Comparison of ENCODE assay signal across 3 cellular contexts in genomic region chr2:46747297-46747818, GRCh38.
TF ChIP-seq lines count a peak whose summit lies in the region.

No MANE protein-coding gene starts in this region.

TF ChIP-seq in IMR-90, 13 proteins besides CTCF, POLR2A, EP300 and RAD21:
- TF ChIP-seq MAFK (IDR thresholded peaks at IDR 0.05; ENCODE audit: low read depth, low read length): no peak

TF ChIP-seq in WTC11, 78 proteins besides CTCF, POLR2A, EP300 and RAD21:
- TF ChIP-seq ZNF671 (CRISPR knock-in tag; IDR thresholded peaks at IDR 0.05) (no peak), GABPB1 (CRISPR knock-in tag; IDR thresholded peaks at IDR 0.05) (peak; percentile 53; the same call in 1 of the 2 replicates), ZNF281 (CRISPR knock-in tag; IDR thresholded peaks at IDR 0.05) (no peak)

TF ChIP-seq in HepG2, 621 proteins besides CTCF, POLR2A, EP300 and RAD21 (continues in another document):
- TF ChIP-seq TGIF2 (CRISPR knock-in tag; IDR thresholded peaks at IDR 0.05) (no peak), ZBTB14 (CRISPR knock-in tag; IDR thresholded peaks at IDR 0.05) (no peak), SCMH1 (CRISPR knock-in tag; IDR thresholded peaks at IDR 0.05; ENCODE audit: borderline replicate concordance) (no peak), DNMT1 (CRISPR knock-in tag; IDR thresholded peaks at IDR 0.05) (no peak), RBM39 (IDR thresholded peaks at IDR 0.05; ENCODE audit: low read depth, low read length, poor library complexity, severe bottlenecking) (no peak), ZNF383 (CRISPR knock-in tag; IDR thresholded peaks at IDR 0.05; ENCODE audit: borderline replicate concordance) (no peak), NFRKB (IDR thresholded peaks at IDR 0.05) (no peak), HDAC6 (IDR thresholded peaks at IDR 0.05; ENCODE audit: low read depth, low read length) (no peak), ZNF292 (CRISPR knock-in tag; IDR thresholded peaks at IDR 0.05; ENCODE audit: borderline replicate concordance, low read depth) (peak; percentile 57; the same call in 1 of the 2 replicates), IRF1 (CRISPR knock-in tag; IDR thresholded peaks at IDR 0.05; ENCODE audit: low read depth) (no peak), PBX3 (CRISPR knock-in tag; IDR thresholded peaks at IDR 0.05; ENCODE audit: borderline replicate concordance) (no peak), NPAS2 (CRISPR knock-in tag; IDR thresholded peaks at IDR 0.05; ENCODE audit: borderline replicate concordance) (0 out of 2 replicates have a peak, but pooled peaks have one; percentile 52), ZNF709 (CRISPR knock-in tag; IDR thresholded peaks at IDR 0.05) (no peak), FOXA3 (CRISPR knock-in tag; IDR thresholded peaks at IDR 0.05) (peak; percentile 87), GMEB1 (CRISPR knock-in tag; IDR thresholded peaks at IDR 0.05; ENCODE audit: borderline replicate concordance) (peak; percentile 26; the same call in 1 of the 2 replicates), SRY (CRISPR knock-in tag; IDR thresholded peaks at IDR 0.05) (no peak), GFI1 (CRISPR knock-in tag; IDR thresholded peaks at IDR 0.05; ENCODE audit: borderline replicate concordance) (peak; percentile 29; the same call in 1 of the 2 replicates), CREM (IDR thresholded peaks at IDR 0.05) (peak; percentile 85), CREM (CRISPR knock-in tag; IDR thresholded peaks at IDR 0.05) (no peak), ZBTB44 (CRISPR knock-in tag; IDR thresholded peaks at IDR 0.05) (no peak), ZNF503 (CRISPR knock-in tag; IDR thresholded peaks at IDR 0.05) (0 out of 2 replicates have a peak, but pooled peaks have one; percentile 9), AGO2 (optimal IDR thresholded peaks at IDR 0.05; ENCODE audit: low read depth, low read length) (no peak), RBM22 (optimal IDR thresholded peaks at IDR 0.05; ENCODE audit: low read length) (no peak), ZHX1 (CRISPR knock-in tag; IDR thresholded peaks at IDR 0.05; ENCODE audit: low read depth) (no peak), U2AF2 (IDR thresholded peaks at IDR 0.05; ENCODE audit: low read depth, low read length) (no peak), ZNF343 (CRISPR knock-in tag; IDR thresholded peaks at IDR 0.05) (no peak), HBP1 (CRISPR knock-in tag; IDR thresholded peaks at IDR 0.05; ENCODE audit: low read depth) (no peak), KAT2B (IDR thresholded peaks at IDR 0.05; ENCODE audit: borderline replicate concordance, low read depth, low read length) (no peak), RBFOX2 (IDR thresholded peaks at IDR 0.05; ENCODE audit: low read depth, low read length) (no peak), PCBP2 (optimal IDR thresholded peaks at IDR 0.05; ENCODE audit: low read depth, low read length, poor library complexity, severe bottlenecking) (no peak), ETV5 (CRISPR knock-in tag; IDR thresholded peaks at IDR 0.05; ENCODE audit: borderline replicate concordance) (peak; percentile 85; the same call in 1 of the 2 replicates), ZNF296 (CRISPR knock-in tag; conservative IDR thresholded peaks at IDR 0.05) (no peak), NR2C2 (CRISPR knock-in tag; IDR thresholded peaks at IDR 0.05; ENCODE audit: borderline replicate concordance) (peak; percentile 7; the same call in 1 of the 2 replicates), ZBTB21 (CRISPR knock-in tag; IDR thresholded peaks at IDR 0.05) (no peak), ZNF331 (CRISPR knock-in tag; IDR thresholded peaks at IDR 0.05) (no peak; the same call in 1 of the 2 replicates), TAF1 (CRISPR knock-in tag; IDR thresholded peaks at IDR 0.05) (no peak), ZNF432 (CRISPR knock-in tag; IDR thresholded peaks at IDR 0.05; ENCODE audit: borderline replicate concordance) (no peak), HMGA1 (CRISPR knock-in tag; conservative IDR thresholded peaks at IDR 0.05) (no peak), ZHX2 (IDR thresholded peaks at IDR 0.05; ENCODE audit: low read depth) (no peak), ZHX2 (CRISPR knock-in tag; IDR thresholded peaks at IDR 0.05; ENCODE audit: borderline replicate concordance) (no peak), CHD4 (IDR thresholded peaks at IDR 0.05; ENCODE audit: borderline replicate concordance, low read length) (0 out of 2 replicates have a peak, but pooled peaks have one; percentile 57), ZNF737 (CRISPR knock-in tag; IDR thresholded peaks at IDR 0.05; ENCODE audit: borderline replicate concordance) (no peak), NR2F2 (IDR thresholded peaks at IDR 0.05; ENCODE audit: borderline replicate concordance, low read depth) (peak; percentile 63; the same call in 1 of the 2 replicates)
